Comparison of ENCODE assay signal across 21 cellular contexts in genomic region chr11:69320326-69320725, GRCh38. TPM values are rescaled to one million over a fixed set of nuclear protein-coding genes. Genes with fewer than 3 reads are reported as not detected.
DNase-seq lines count a peak whose midpoint lies in the region; ATAC-seq, FAIRE-seq and TF ChIP-seq lines count a peak whose summit lies in the region.
"Had no signal": no experiment of that assay in that cellular context is flagged by ENCODE, and none has a peak within 500 bp of the region (broad histone marks: within the 10 kb centered on the region; RNA-seq: fewer than 3 reads in every experiment).

No MANE protein-coding gene starts in this region.

- H3K79me2 ChIP-seq in GM23248 (ENCODE audit: insufficient read depth) = peaks cover 21% of the 10 kb centered on the region

- peaks cover 41% of the 10 kb centered on the region for H3F3A ChIP-seq in GM23248 (ENCODE audit: insufficient read depth)

- H3K4me1 ChIP-seq in GM23248 (ENCODE audit: insufficient read depth) (peaks cover 48% of the 10 kb centered on the region), SJSA1 (replicated peaks) (peaks cover 62% of the 10 kb centered on the region), spleen (peaks cover 0 to 7% (median 0%) of the 10 kb centered on the region in 6 donors), small intestine (ENCODE audit: control insufficient read depth in 2 of 2, insufficient read depth in 1 of 2, low read depth in 1 of 2, low read length in 1 of 2) (no peaks in the 10 kb centered on the region)
- H3K4me1 ChIP-seq: right lobe of liver had no signal

- H3K9me3 ChIP-seq in GM23248 (ENCODE audit: low read depth) (no peaks in the 10 kb centered on the region), SJSA1 (replicated peaks) (0 out of 2 replicates have a peak, but pooled peaks cover 3% of the 10 kb centered on the region), spleen (peaks cover 0 to 10% (median 3%) of the 10 kb centered on the region in 8 donors), small intestine (ENCODE audit: control insufficient read depth, low read depth) (no peaks in the 10 kb centered on the region)
- H3K9me3 ChIP-seq: right lobe of liver had no signal

- no peak for ATAC-seq in HG02938 (IDR thresholded peaks at IDR 0.05; ENCODE audit: unreplicated experiment)

- WGBS in GM23248 (ENCODE audit: low coverage in 1 of 2, low lambda C conversion rate in 2 of 2, missing lambda C conversion rate in 2 of 2), 2 experiments = 88 to 91% methylated on average over 7 of the region's 7 CpGs
- WGBS in spleen, 5 donors = 86 to 89% (median 88%) methylated on average over 7 of the region's 7 CpGs
- 69 to 90% (median 81%) methylated on average over 7 of the region's 7 CpGs for WGBS in small intestine, 3 donors

- H2AFZ ChIP-seq in GM23248 = no peak overlapping the region

- TF ChIP-seq POLR2A in spleen (IDR thresholded peaks at IDR 0.05) = no peak

- TF ChIP-seq CTCF in spleen (IDR thresholded peaks at IDR 0.05 in 8 of 11, conservative IDR thresholded peaks at IDR 0.05 in 3 of 11) = no peak

- intact Hi-C loops in spleen (cut with DNase I; ENCODE audit: low total_unique reads) = no loop called here

- H3K4me3 ChIP-seq in GM23248 (no peak overlapping the region), SJSA1 (no peak overlapping the region), spleen (no peak overlapping the region), small intestine (ENCODE audit: low read depth in 1 of 2, low read length in 2 of 2) (no peak overlapping the region)
- H3K4me3 ChIP-seq: BLaER1 treated with 17β-estradiol and CSF1 and Interleukin-3, amounts not matched to agents 10 nM and 100 nM; right lobe of liver; SK-N-MC had no signal

- H3K27me3 ChIP-seq in GM23248 (replicated peaks; ENCODE audit: insufficient read depth) (no peaks in the 10 kb centered on the region), SJSA1 (replicated peaks) (no peaks in the 10 kb centered on the region), spleen (replicated peaks in 1 of 7) (no peaks in the 10 kb centered on the region), small intestine (ENCODE audit: control insufficient read depth in 2 of 2, insufficient read depth in 2 of 2, low read length in 2 of 2) (no peaks in the 10 kb centered on the region)
- H3K27me3 ChIP-seq: BLaER1 treated with 17β-estradiol and CSF1 and Interleukin-3, amounts not matched to agents 10 nM and 100 nM; right lobe of liver had no signal

- H3K27ac ChIP-seq in GM23248 (peak overlapping the region; percentile 100; the same call in 1 of the 2 replicates), SJSA1 (peak overlapping the region; percentile 94), spleen (no peak overlapping the region), small intestine (ENCODE audit: low read depth in 1 of 2, low read length in 1 of 2) (no peak overlapping the region)
- H3K27ac ChIP-seq: BLaER1 treated with 17β-estradiol and CSF1 and Interleukin-3, amounts not matched to agents 10 nM and 100 nM; right lobe of liver; SK-N-MC had no signal

- no peak for FAIRE-seq in small intestine (lab: Jason Lieb, UNC)
- FAIRE-seq: G401.6 had no signal

- in situ Hi-C loops in GM23248 (cut with MboI) = no loop called here

- no peak overlapping the region for H3K4me2 ChIP-seq in GM23248 (ENCODE audit: unreplicated experiment)

- H3K9me2 ChIP-seq in GM23248 (ENCODE audit: insufficient read depth) = no peaks in the 10 kb centered on the region; the same call in 1 of the 2 replicates

- no peak for DNase-seq in GM23248
- peak; percentile 79 to 91 for DNase-seq in SJSA1 (ENCODE audit: low read depth in 1 of 2, low spot score in 2 of 2)
- peak; percentile 43 for DNase-seq in kidney glomerular epithelial cell (lab: John Stamatoyannopoulos, UW)
- DNase-seq in spleen = peak; percentile 41
- no peak for DNase-seq in NCI-H187 treated with DMSO at 0.1 percent for 48 hours (lab: John Stamatoyannopoulos, UW)
- no peak for DNase-seq in small intestine
- DNase-seq: activated CD4-positive, alpha-beta T cell treated with anti-CD3 and anti-CD28 coated beads, Interleukin-2, amount 10 ng/mL, durations not matched to agents 7 days and 5 days; activated CD8-positive, alpha-beta memory T cell treated with anti-CD3 and anti-CD28 coated beads, Interleukin-2, amount 50 U/mL, for 4 hours; effector memory CD4-positive, alpha-beta T cell; NCI-H146; NCI-H2227 treated with DMSO at 0.1 percent for 48 hours; NCI-H774; occipital lobe; OCI-M1; stimulated activated CD4-positive, alpha-beta T cell treated with anti-CD3 and anti-CD28 coated beads, Interleukin-2, amount 100 ng/mL, for 24 hours had no signal

- peak overlapping the region; percentile 83; the same call in 1 of the 2 replicates for H3K9ac ChIP-seq in GM23248
- H3K9ac ChIP-seq: BLaER1 treated with 17β-estradiol and CSF1 and Interleukin-3, amounts not matched to agents 10 nM and 100 nM had no signal

- H3K36me3 ChIP-seq in GM23248 (ENCODE audit: low read depth) (no peaks in the 10 kb centered on the region), SJSA1 (peaks cover 9% of the 10 kb centered on the region; the same call in 1 of the 2 replicates), spleen (no peaks in the 10 kb centered on the region), small intestine (ENCODE audit: control insufficient read depth in 2 of 2, insufficient read depth in 2 of 2, low read length in 2 of 2) (no peaks in the 10 kb centered on the region)
- H3K36me3 ChIP-seq: BLaER1 treated with 17β-estradiol and CSF1 and Interleukin-3, amounts not matched to agents 10 nM and 100 nM; right lobe of liver had no signal

- H4K20me1 ChIP-seq in GM23248 (ENCODE audit: insufficient read depth) = no peaks in the 10 kb centered on the region
- H4K20me1 ChIP-seq: BLaER1 treated with 17β-estradiol and CSF1 and Interleukin-3, amounts not matched to agents 10 nM and 100 nM had no signal

RNA-seq across cellular contexts. Expression of gene MYEOV, which starts 26.4 kb away (rescaled TPM):
- total RNA-seq in GM23248 (2014; rRNA removed; shearing (Covaris generic)) = 0.63 and 0.86 TPM in 2 replicates
- polyA plus RNA-seq in GM23248 (2016; fragmentation: Nextera tagmentation; extraction: Ambion mirVana) (7.2 and 8.7 TPM in 2 replicates), spleen (under 1 TPM; 0.06 to 0.43 (median 0.12) TPM), small intestine (1 to 10 TPM in 2 of 3 donors, under 1 TPM in 1; 0.67 to 3.6 (median 2.4) TPM)
- total RNA-seq in SJSA1 (2014; rRNA removed; shearing (Covaris generic)) = 3.4 and 5.3 TPM in 2 replicates
- 1 to 10 TPM in 2 of 7 donors, under 1 TPM in 3, not detected in 2; 0.36 to 1.4 (median 0.52) TPM for total RNA-seq in spleen
- total RNA-seq: activated CD4-positive, alpha-beta T cell treated with anti-CD3 and anti-CD28 coated beads, Interleukin-2, amount 10 ng/mL, durations not matched to agents 7 days and 5 days; MCF 10A; occipital lobe had no signal

Comparison
In these comparisons a context has a peak if more than half of its experiments do, and no peak if none do; other contexts are left out.
1. DNase-seq: peak in SJSA1 (2 of 2), kidney glomerular epithelial cell (single experiment) and spleen (single experiment); none in GM23248 (single experiment), NCI-H187 treated with DMSO at 0.1 percent for 48 hours (single experiment) and small intestine (single experiment).
2. H3K27ac ChIP-seq: peak in GM23248 (single experiment) and SJSA1 (single experiment); none in spleen (0 of 8) and small intestine (0 of 2).